ENCODE assay signal across 1 cellular context in genomic region chr13:32538621-32539246, GRCh38.
TF ChIP-seq lines count a peak whose summit lies in the region.

Gene N4BP2L2 (minus strand): TSS chr13:32538795. CDS start chr13:32537027, 1,768 bp downstream.

TF ChIP-seq in K562, 482 proteins besides CTCF, POLR2A, EP300 and RAD21 (continued from another document and continues in another):
- TF ChIP-seq NKRF (IDR thresholded peaks at IDR 0.05; ENCODE audit: borderline replicate concordance): no peak; the same call in 1 of the 2 replicates
- TF ChIP-seq ZNF263 (CRISPR knock-in tag; IDR thresholded peaks at IDR 0.05; ENCODE audit: borderline replicate concordance): no peak
- TF ChIP-seq E2F5 (CRISPR knock-in tag; IDR thresholded peaks at IDR 0.05): no peak
- no peak for TF ChIP-seq ZBTB8A (IDR thresholded peaks at IDR 0.05; ENCODE audit: partially characterized antibody)
- TF ChIP-seq NFIC (IDR thresholded peaks at IDR 0.05): peak; percentile 74
- TF ChIP-seq C11orf30 (IDR thresholded peaks at IDR 0.05; ENCODE audit: low read depth): peak; percentile 13; the same call in 1 of the 2 replicates
- TF ChIP-seq, protein P1, sequence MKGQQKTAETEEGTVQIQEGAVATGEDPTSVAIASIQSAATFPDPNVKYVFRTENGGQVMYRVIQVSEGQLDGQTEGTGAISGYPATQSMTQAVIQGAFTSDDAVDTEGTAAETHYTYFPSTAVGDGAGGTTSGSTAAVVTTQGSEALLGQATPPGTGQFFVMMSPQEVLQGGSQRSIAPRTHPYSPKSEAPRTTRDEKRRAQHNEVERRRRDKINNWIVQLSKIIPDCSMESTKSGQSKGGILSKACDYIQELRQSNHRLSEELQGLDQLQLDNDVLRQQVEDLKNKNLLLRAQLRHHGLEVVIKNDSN (CRISPR knock-in tag; IDR thresholded peaks at IDR 0.05): no peak
- TF ChIP-seq ZNF707 (CRISPR knock-in tag; conservative IDR thresholded peaks at IDR 0.05): no peak
- TF ChIP-seq HDGF (IDR thresholded peaks at IDR 0.05): no peak
- no peak for TF ChIP-seq NFE2L1 (tag; IDR thresholded peaks at IDR 0.05; ENCODE audit: borderline replicate concordance, low read depth)
- no peak for TF ChIP-seq CBFB (CRISPR knock-in tag; IDR thresholded peaks at IDR 0.05)
- TF ChIP-seq PTRF (tag; IDR thresholded peaks at IDR 0.05): no peak
- peak; percentile 65; the same call in 1 of the 2 replicates for TF ChIP-seq ATF7 (IDR thresholded peaks at IDR 0.05)
- TF ChIP-seq TFAP4 (CRISPR knock-in tag; IDR thresholded peaks at IDR 0.05; ENCODE audit: borderline replicate concordance): 0 out of 2 replicates have a peak, but pooled peaks have one; percentile 4
- TF ChIP-seq ZNF395 (CRISPR knock-in tag; IDR thresholded peaks at IDR 0.05): peak; percentile 65; the same call in 1 of the 2 replicates
- TF ChIP-seq NR2C2 (CRISPR knock-in tag; IDR thresholded peaks at IDR 0.05): peak; percentile 65; the same call in 1 of the 2 replicates
- TF ChIP-seq NR2C2 (tag; IDR thresholded peaks at IDR 0.05): peak; percentile 96
- peak; percentile 73 for TF ChIP-seq CHAMP1 (IDR thresholded peaks at IDR 0.05)
- TF ChIP-seq MEIS2 (IDR thresholded peaks at IDR 0.05; ENCODE audit: partially characterized antibody): no peak
- TF ChIP-seq ZNF217 (CRISPR knock-in tag; IDR thresholded peaks at IDR 0.05): no peak
- TF ChIP-seq ILF3 (IDR thresholded peaks at IDR 0.05; ENCODE audit: borderline replicate concordance): 0 out of 2 replicates have a peak, but pooled peaks have one; percentile 44
- TF ChIP-seq TCFL5 (CRISPR knock-in tag; conservative IDR thresholded peaks at IDR 0.05): no peak
- peak; percentile 74 for TF ChIP-seq ELF1 (tag; IDR thresholded peaks at IDR 0.05)
- no peak for TF ChIP-seq TAF15 (IDR thresholded peaks at IDR 0.05; ENCODE audit: low read depth, low read length)
- peak; percentile 90 for TF ChIP-seq NR2C1 (IDR thresholded peaks at IDR 0.05)
- TF ChIP-seq NR2C1 (tag; IDR thresholded peaks at IDR 0.05): peak; percentile 96
- TF ChIP-seq STAT5A (IDR thresholded peaks at IDR 0.05; ENCODE audit: borderline replicate concordance, low read length): no peak
- no peak for TF ChIP-seq ZNF76 (CRISPR knock-in tag; IDR thresholded peaks at IDR 0.05; ENCODE audit: borderline replicate concordance)
- peak; percentile 72 for TF ChIP-seq CXXC5 (CRISPR knock-in tag; IDR thresholded peaks at IDR 0.05)
- TF ChIP-seq CCNT2 (IDR thresholded peaks at IDR 0.05; ENCODE audit: borderline replicate concordance, extremely low read depth, insufficient read length, low read depth, low read length): no peak
- peak; percentile 73; the same call in 1 of the 2 replicates for TF ChIP-seq SUPT5H (IDR thresholded peaks at IDR 0.05)
- peak; percentile 83 for TF ChIP-seq ETV1 (tag; conservative IDR thresholded peaks at IDR 0.05; ENCODE audit: low read depth)
- no peak for TF ChIP-seq FOXJ3 (CRISPR knock-in tag; IDR thresholded peaks at IDR 0.05)
- TF ChIP-seq ZC3H8 (IDR thresholded peaks at IDR 0.05): no peak
- no peak for TF ChIP-seq RBM25 (IDR thresholded peaks at IDR 0.05; ENCODE audit: low read depth, low read length, severe bottlenecking)
- no peak for TF ChIP-seq SAFB (IDR thresholded peaks at IDR 0.05; ENCODE audit: borderline replicate concordance, low read depth, low read length)
- 0 out of 2 replicates have a peak, but pooled peaks have one; percentile 29 for TF ChIP-seq MAX (CRISPR knock-in tag; IDR thresholded peaks at IDR 0.05)
- TF ChIP-seq RAD51 (IDR thresholded peaks at IDR 0.05; ENCODE audit: borderline replicate concordance, low read depth): no peak
- peak; percentile 71 to 74 for TF ChIP-seq NRF1 (conservative IDR thresholded peaks at IDR 0.05 in 1 of 2, IDR thresholded peaks at IDR 0.05 in 1 of 2)
- TF ChIP-seq MYBL2 (IDR thresholded peaks at IDR 0.05; ENCODE audit: low read depth): no peak
- no peak for TF ChIP-seq MYBL2 (CRISPR knock-in tag; IDR thresholded peaks at IDR 0.05; ENCODE audit: borderline replicate concordance)
- TF ChIP-seq UBTF (IDR thresholded peaks at IDR 0.05; ENCODE audit: borderline replicate concordance in 1 of 2, low read depth in 2 of 2, low read length in 2 of 2): no peak
- TF ChIP-seq THRA (IDR thresholded peaks at IDR 0.05): no peak
- TF ChIP-seq HLTF (IDR thresholded peaks at IDR 0.05): no peak
- TF ChIP-seq, protein P2, sequence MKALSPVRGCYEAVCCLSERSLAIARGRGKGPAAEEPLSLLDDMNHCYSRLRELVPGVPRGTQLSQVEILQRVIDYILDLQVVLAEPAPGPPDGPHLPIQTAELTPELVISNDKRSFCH (CRISPR knock-in tag; IDR thresholded peaks at IDR 0.05): no peak
- TF ChIP-seq, protein P2 (tag; IDR thresholded peaks at IDR 0.05): peak; percentile 35; the same call in 1 of the 2 replicates
- TF ChIP-seq ZBTB11 (CRISPR knock-in tag; IDR thresholded peaks at IDR 0.05): peak in 2 of 3 experiments; percentile 30 to 80; a peak in 3 of 6 replicates
- no peak for TF ChIP-seq ATF3 (IDR thresholded peaks at IDR 0.05)
- no peak for TF ChIP-seq ATF3 (CRISPR knock-in tag; conservative IDR thresholded peaks at IDR 0.05)
- peak; percentile 79 for TF ChIP-seq GTF2E2 (tag; IDR thresholded peaks at IDR 0.05)
